Comparison of ENCODE assay signal across 8 cellular contexts in the genomic region with DNA sequence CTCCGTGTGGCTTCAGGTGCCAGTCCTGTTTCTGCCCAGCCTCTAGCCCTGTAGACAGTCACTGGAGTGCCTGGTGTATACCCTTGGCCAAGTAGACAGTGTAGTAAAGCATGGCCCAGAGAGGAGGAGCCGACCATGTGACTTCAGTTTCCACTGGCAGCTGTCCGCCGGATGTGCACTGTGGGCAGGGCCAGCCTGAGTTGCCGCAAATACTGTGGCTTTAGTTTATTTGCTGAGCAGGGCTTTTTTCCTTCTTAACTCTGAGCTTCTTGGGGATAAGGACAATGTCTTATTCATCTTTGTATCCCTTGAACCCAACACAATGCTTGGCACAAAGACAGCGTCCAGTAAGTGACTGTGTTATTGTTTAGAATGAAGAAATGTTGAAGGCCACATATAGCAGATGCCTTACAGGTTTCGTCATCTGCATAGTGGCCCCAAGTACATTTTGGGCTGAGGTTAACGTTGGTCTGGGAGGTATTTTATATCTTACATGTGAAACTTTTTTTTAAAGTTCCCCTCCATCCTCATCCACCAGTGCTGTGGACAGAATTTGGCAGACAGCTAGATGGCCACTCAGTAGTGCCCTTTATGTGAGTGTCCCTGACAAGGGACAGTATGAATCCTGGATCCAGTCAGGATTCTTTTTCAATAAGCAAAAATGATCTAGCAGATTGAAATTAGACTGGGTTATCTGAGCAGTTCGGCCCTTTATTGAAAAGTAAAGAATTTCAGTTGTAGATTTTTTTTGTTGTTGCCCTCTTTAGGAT. TPM values are rescaled to one million over a fixed set of nuclear protein-coding genes. Genes with fewer than 3 reads are reported as not detected.
DNase-seq lines count a peak whose midpoint lies in the region; ATAC-seq, FAIRE-seq and TF ChIP-seq lines count a peak whose summit lies in the region.

No MANE protein-coding gene starts in this region.

- POLR2A ChIA-PET in OCI-LY7 (lab: Charles Lee): interaction anchor here (0.6 to 1.0 kb wide), 2 partner anchors 20 to 1513 kb away, joined by 3 read pairs; no protein-coding TSS in a partner anchor

- peak; percentile 43 for DNase-seq in GM12892 (ENCODE audit: insufficient read length)
- peak; percentile 73 for DNase-seq in OCI-LY7 (ENCODE audit: low spot score)
- peak; percentile 76 for DNase-seq in activated naive CD4-positive, alpha-beta T cell treated with anti-CD3 and anti-CD28 coated beads, Interleukin-2, amount 10 ng/mL, durations not matched to agents 7 days and 5 days
- DNase-seq in hippocampal formation (lab: John Stamatoyannopoulos, UW): peak; percentile 77
- peak; percentile 33 to 39 for DNase-seq in stimulated activated CD4-positive, alpha-beta T cell treated with anti-CD3 and anti-CD28 coated beads, Interleukin-2, amount 100 ng/mL, for 48 hours
- no peak for DNase-seq in mesendoderm
- no peak for DNase-seq in NCI-H1048 (lab: John Stamatoyannopoulos, UW)

- no peak overlapping the region for H3K18ac ChIP-seq in mesendoderm (ENCODE audit: low read length)

- CTCF ChIA-PET in OCI-LY7 (lab: Charles Lee; ENCODE audit: unreplicated experiment): no interaction called here
- CTCF ChIA-PET in activated naive CD4-positive, alpha-beta T cell treated with anti-CD3 and anti-CD28 coated beads, Interleukin-2, amount 10 ng/mL, durations not matched to agents 7 days and 5 days (lab: Charles Lee): no interaction called here

- peak overlapping the region; percentile 18; the same call in 1 of the 2 replicates for H2AFZ ChIP-seq in OCI-LY7 (ENCODE audit: low read length)

- H3K4me2 ChIP-seq in OCI-LY7 (ENCODE audit: low read length) (peak overlapping the region; percentile 59), mesendoderm (ENCODE audit: low read length) (no peak overlapping the region)

- H4K5ac ChIP-seq in mesendoderm (ENCODE audit: low read length): no peak overlapping the region

- H3K36me3 ChIP-seq in OCI-LY7 (ENCODE audit: insufficient read depth, low read length) (peaks cover 29% of the 10 kb centered on the region), mesendoderm (ENCODE audit: control insufficient read depth, insufficient read depth, low read length) (no peaks in the 10 kb centered on the region)

- H3K9me2 ChIP-seq in OCI-LY7 (ENCODE audit: insufficient read depth, low read length): no peaks in the 10 kb centered on the region

- H3K79me1 ChIP-seq in mesendoderm (ENCODE audit: low read length): no peaks in the 10 kb centered on the region

- no peak overlapping the region for H3K4ac ChIP-seq in mesendoderm (ENCODE audit: low read depth, low read length)

- no peak overlapping the region for H3K56ac ChIP-seq in mesendoderm (ENCODE audit: low read length)

- peak overlapping the region; percentile 11 for H3K27ac ChIP-seq in OCI-LY7 (ENCODE audit: low read depth, low read length, poor library complexity, severe bottlenecking)
- H3K27ac ChIP-seq in mesendoderm (ENCODE audit: low read depth, low read length): no peak overlapping the region

- peak; percentile 99 for ATAC-seq in HG02759 (IDR thresholded peaks at IDR 0.05; ENCODE audit: unreplicated experiment)

- H2AK5ac ChIP-seq in mesendoderm (ENCODE audit: low read length): no peak overlapping the region

- H3K4me3 Mint-ChIP-seq in activated naive CD4-positive, alpha-beta T cell treated with anti-CD3 and anti-CD28 coated beads, Interleukin-2, amount 10 ng/mL, durations not matched to agents 7 days and 5 days: no peak overlapping the region

- TF ChIP-seq CTCF in OCI-LY7 (conservative IDR thresholded peaks at IDR 0.05; ENCODE audit: low read length): no peak

- no peaks in the 10 kb centered on the region for H3K79me2 ChIP-seq in OCI-LY7 (ENCODE audit: insufficient read depth, low read depth, low read length)
- H3K79me2 ChIP-seq in mesendoderm (ENCODE audit: control insufficient read depth, insufficient read depth, low read length): no peaks in the 10 kb centered on the region

- peaks cover 25% of the 10 kb centered on the region for H3K4me1 ChIP-seq in OCI-LY7 (ENCODE audit: insufficient read depth, low read length, poor library complexity, severe bottlenecking)
- peaks cover 9% of the 10 kb centered on the region for H3K4me1 ChIP-seq in mesendoderm (ENCODE audit: control insufficient read depth, low read depth, low read length)

- H3K36me3 Mint-ChIP-seq in activated naive CD4-positive, alpha-beta T cell treated with anti-CD3 and anti-CD28 coated beads, Interleukin-2, amount 10 ng/mL, durations not matched to agents 7 days and 5 days: peaks cover 17% of the 10 kb centered on the region

- 0 out of 2 replicates have a peak, but pooled peaks have one; percentile 32 for TF ChIP-seq POLR2A in GM12892 (IDR thresholded peaks at IDR 0.05; ENCODE audit: low read depth, low read length)

- H3K27ac Mint-ChIP-seq in activated naive CD4-positive, alpha-beta T cell treated with anti-CD3 and anti-CD28 coated beads, Interleukin-2, amount 10 ng/mL, durations not matched to agents 7 days and 5 days: peak overlapping the region; percentile 72

- H2BK120ac ChIP-seq in mesendoderm (ENCODE audit: low read depth, low read length): no peak overlapping the region

- no peak overlapping the region for H2BK5ac ChIP-seq in mesendoderm (ENCODE audit: low read length)

- H4K8ac ChIP-seq in mesendoderm (ENCODE audit: low read depth, low read length): no peak overlapping the region

- H3K27me3 ChIP-seq in mesendoderm (ENCODE audit: insufficient read depth, low read length, poor library complexity): no peaks in the 10 kb centered on the region

- BruUV-seq in OCI-LY7 (replicated peaks; lab: Mats Ljungman, UMichigan): TSS peak; percentile 28

- H3K27me3 Mint-ChIP-seq in activated naive CD4-positive, alpha-beta T cell treated with anti-CD3 and anti-CD28 coated beads, Interleukin-2, amount 10 ng/mL, durations not matched to agents 7 days and 5 days: no peaks in the 10 kb centered on the region

- H3K4me3 ChIP-seq in OCI-LY7 (ENCODE audit: low read depth, low read length, poor library complexity, severe bottlenecking) (peak overlapping the region; percentile 17), mesendoderm (ENCODE audit: low read length) (no peak overlapping the region)

- no peaks in the 10 kb centered on the region for H3K9me3 Mint-ChIP-seq in activated naive CD4-positive, alpha-beta T cell treated with anti-CD3 and anti-CD28 coated beads, Interleukin-2, amount 10 ng/mL, durations not matched to agents 7 days and 5 days

- H3K4me1 Mint-ChIP-seq in activated naive CD4-positive, alpha-beta T cell treated with anti-CD3 and anti-CD28 coated beads, Interleukin-2, amount 10 ng/mL, durations not matched to agents 7 days and 5 days: peaks cover 32% of the 10 kb centered on the region

- no peak overlapping the region for H2BK15ac ChIP-seq in mesendoderm (replicated peaks; ENCODE audit: low read depth)

- no peaks in the 10 kb centered on the region for H3K9me3 ChIP-seq in OCI-LY7 (ENCODE audit: low read length)

- no CpG with 5 or more reads among the region's 9 CpGs for WGBS in mesendoderm (ENCODE audit: extremely low coverage, insufficient coverage, low lambda C conversion rate)

- intact Hi-C loops in OCI-LY7 (cut with micrococcal nuclease; ENCODE audit: unreplicated experiment): no loop called here

- peak; percentile 90 for FAIRE-seq in GM12892 (lab: Jason Lieb, UNC)

- no peak overlapping the region for H3K23ac ChIP-seq in mesendoderm (ENCODE audit: low read length)

- H3K9ac ChIP-seq in mesendoderm (ENCODE audit: low read length): no peak overlapping the region

- H4K20me1 ChIP-seq in OCI-LY7 (ENCODE audit: insufficient read depth, low read length): no peaks in the 10 kb centered on the region

RNA-seq across cellular contexts. Expression of gene CYP17A1, which starts 40.6 kb away (rescaled TPM):
- not detected for polyA plus RNA-seq in GM12892 (2012; ENCODE audit: missing spikeins)
- not detected in 2 replicates for total RNA-seq in OCI-LY7 (2014; rRNA removed; shearing (Covaris generic))
- not detected in 2 replicates for total RNA-seq in OCI-LY7 (2022)
- polyA plus RNA-seq in mesendoderm (2013, experiment 1 of 2): not detected
- polyA plus RNA-seq in mesendoderm (2013, experiment 2 of 2): not detected

RNA-seq across cellular contexts. Expression of gene WBP1L, which starts 52.8 kb away (rescaled TPM):
- 9.7 TPM for polyA plus RNA-seq in GM12892 (2012; ENCODE audit: missing spikeins)
- total RNA-seq in OCI-LY7 (2014; rRNA removed; shearing (Covaris generic)): 12.5 and 17.6 TPM in 2 replicates
- 22.3 and 24.4 TPM in 2 replicates for total RNA-seq in OCI-LY7 (2022)
- polyA plus RNA-seq in mesendoderm (2013, experiment 1 of 2): 20.1 TPM
- polyA plus RNA-seq in mesendoderm (2013, experiment 2 of 2): 20.5 TPM

RNA-seq across cellular contexts. Expression of gene BORCS7, which starts 57.5 kb away (rescaled TPM):
- polyA plus RNA-seq in GM12892 (2012; ENCODE audit: missing spikeins): 12.4 TPM
- total RNA-seq in OCI-LY7 (2014; rRNA removed; shearing (Covaris generic)): 2.8 and 3.3 TPM in 2 replicates
- total RNA-seq in OCI-LY7 (2022): 4.5 and 5.6 TPM in 2 replicates
- 4.8 TPM for polyA plus RNA-seq in mesendoderm (2013, experiment 1 of 2)
- polyA plus RNA-seq in mesendoderm (2013, experiment 2 of 2): 4.8 TPM

Comparison
In these comparisons a context has a peak if more than half of its experiments do, and no peak if none do; other contexts are left out.
1. DNase-seq: peak in GM12892 (single experiment), OCI-LY7 (single experiment), activated naive CD4-positive, alpha-beta T cell treated with anti-CD3 and anti-CD28 coated beads, Interleukin-2, amount 10 ng/mL, durations not matched to agents 7 days and 5 days (single experiment), hippocampal formation (2 of 2) and stimulated activated CD4-positive, alpha-beta T cell treated with anti-CD3 and anti-CD28 coated beads, Interleukin-2, amount 100 ng/mL, for 48 hours (2 of 2); none in mesendoderm (single experiment) and NCI-H1048 (single experiment).